In genomic region chr13:30306762-30307193, GRCh38 we compare ENCODE assay signal across 1 cellular context.
A peak's percentile ranks its signal among the peaks of the same experiment; 100 is the strongest.
TF ChIP-seq lines count a peak whose summit lies in the region.

No MANE protein-coding gene starts in this region.

TF ChIP-seq in GM23338, 12 proteins besides CTCF, POLR2A, EP300 and RAD21:
- TF ChIP-seq ETS1 (IDR thresholded peaks at IDR 0.05) (peak; percentile 58; the same call in 1 of the 2 replicates), ZNF462 (CRISPR knock-in tag; IDR thresholded peaks at IDR 0.05) (no peak), POLR2AphosphoS5 (IDR thresholded peaks at IDR 0.05; ENCODE audit: low read depth) (peak; percentile 49; the same call in 1 of the 2 replicates), STAT1 (IDR thresholded peaks at IDR 0.05; ENCODE audit: unreplicated experiment) (no peak)
